ENCODE assay signal across 1 cellular context in genomic region chr16:85612191-85612800, GRCh38.
A peak's percentile ranks its signal among the peaks of the same experiment; 100 is the strongest.
TF ChIP-seq lines count a peak whose summit lies in the region.

No MANE protein-coding gene starts in this region.

TF ChIP-seq in HepG2, 621 proteins besides CTCF, POLR2A, EP300 and RAD21 (continued from another document and continues in another):
- no peak for TF ChIP-seq ZBTB49 (CRISPR knock-in tag; IDR thresholded peaks at IDR 0.05; ENCODE audit: borderline replicate concordance)
- TF ChIP-seq ZNF776 (CRISPR knock-in tag; IDR thresholded peaks at IDR 0.05) = no peak
- no peak for TF ChIP-seq ZNF350 (CRISPR knock-in tag; IDR thresholded peaks at IDR 0.05; ENCODE audit: borderline replicate concordance, low read depth)
- TF ChIP-seq PAX8 (CRISPR knock-in tag; IDR thresholded peaks at IDR 0.05; ENCODE audit: borderline replicate concordance) = 0 out of 2 replicates have a peak, but pooled peaks have one; percentile 2
- no peak for TF ChIP-seq SRSF9 (IDR thresholded peaks at IDR 0.05; ENCODE audit: borderline replicate concordance, insufficient read depth, low read depth, low read length, poor library complexity, severe bottlenecking)
- no peak for TF ChIP-seq SIX4 (CRISPR knock-in tag; IDR thresholded peaks at IDR 0.05)
- no peak for TF ChIP-seq ARID3A (IDR thresholded peaks at IDR 0.05; ENCODE audit: low read depth, low read length)
- TF ChIP-seq SP4 (CRISPR knock-in tag; IDR thresholded peaks at IDR 0.05) = peak; percentile 26; the same call in 1 of the 2 replicates
- TF ChIP-seq, protein P1, sequence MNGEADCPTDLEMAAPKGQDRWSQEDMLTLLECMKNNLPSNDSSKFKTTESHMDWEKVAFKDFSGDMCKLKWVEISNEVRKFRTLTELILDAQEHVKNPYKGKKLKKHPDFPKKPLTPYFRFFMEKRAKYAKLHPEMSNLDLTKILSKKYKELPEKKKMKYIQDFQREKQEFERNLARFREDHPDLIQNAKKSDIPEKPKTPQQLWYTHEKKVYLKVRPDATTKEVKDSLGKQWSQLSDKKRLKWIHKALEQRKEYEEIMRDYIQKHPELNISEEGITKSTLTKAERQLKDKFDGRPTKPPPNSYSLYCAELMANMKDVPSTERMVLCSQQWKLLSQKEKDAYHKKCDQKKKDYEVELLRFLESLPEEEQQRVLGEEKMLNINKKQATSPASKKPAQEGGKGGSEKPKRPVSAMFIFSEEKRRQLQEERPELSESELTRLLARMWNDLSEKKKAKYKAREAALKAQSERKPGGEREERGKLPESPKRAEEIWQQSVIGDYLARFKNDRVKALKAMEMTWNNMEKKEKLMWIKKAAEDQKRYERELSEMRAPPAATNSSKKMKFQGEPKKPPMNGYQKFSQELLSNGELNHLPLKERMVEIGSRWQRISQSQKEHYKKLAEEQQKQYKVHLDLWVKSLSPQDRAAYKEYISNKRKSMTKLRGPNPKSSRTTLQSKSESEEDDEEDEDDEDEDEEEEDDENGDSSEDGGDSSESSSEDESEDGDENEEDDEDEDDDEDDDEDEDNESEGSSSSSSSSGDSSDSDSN (CRISPR knock-in tag; IDR thresholded peaks at IDR 0.05) = no peak
- no peak for TF ChIP-seq ARNTL (CRISPR knock-in tag; IDR thresholded peaks at IDR 0.05)
- TF ChIP-seq SMARCE1 (IDR thresholded peaks at IDR 0.05; ENCODE audit: borderline replicate concordance) = no peak
- TF ChIP-seq, protein P2, sequence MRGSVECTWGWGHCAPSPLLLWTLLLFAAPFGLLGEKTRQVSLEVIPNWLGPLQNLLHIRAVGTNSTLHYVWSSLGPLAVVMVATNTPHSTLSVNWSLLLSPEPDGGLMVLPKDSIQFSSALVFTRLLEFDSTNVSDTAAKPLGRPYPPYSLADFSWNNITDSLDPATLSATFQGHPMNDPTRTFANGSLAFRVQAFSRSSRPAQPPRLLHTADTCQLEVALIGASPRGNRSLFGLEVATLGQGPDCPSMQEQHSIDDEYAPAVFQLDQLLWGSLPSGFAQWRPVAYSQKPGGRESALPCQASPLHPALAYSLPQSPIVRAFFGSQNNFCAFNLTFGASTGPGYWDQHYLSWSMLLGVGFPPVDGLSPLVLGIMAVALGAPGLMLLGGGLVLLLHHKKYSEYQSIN (CRISPR knock-in tag; IDR thresholded peaks at IDR 0.05; ENCODE audit: borderline replicate concordance) = no peak
- no peak for TF ChIP-seq SMYD3 (CRISPR knock-in tag; IDR thresholded peaks at IDR 0.05)
- no peak for TF ChIP-seq TBP (CRISPR knock-in tag; IDR thresholded peaks at IDR 0.05)
- TF ChIP-seq, protein P3, sequence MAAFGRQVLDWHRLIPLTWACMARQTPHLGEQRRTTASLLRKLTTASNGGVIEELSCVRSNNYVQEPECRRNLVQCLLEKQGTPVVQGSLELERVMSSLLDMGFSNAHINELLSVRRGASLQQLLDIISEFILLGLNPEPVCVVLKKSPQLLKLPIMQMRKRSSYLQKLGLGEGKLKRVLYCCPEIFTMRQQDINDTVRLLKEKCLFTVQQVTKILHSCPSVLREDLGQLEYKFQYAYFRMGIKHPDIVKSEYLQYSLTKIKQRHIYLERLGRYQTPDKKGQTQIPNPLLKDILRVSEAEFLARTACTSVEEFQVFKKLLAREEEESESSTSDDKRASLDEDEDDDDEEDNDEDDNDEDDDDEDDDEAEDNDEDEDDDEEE (CRISPR knock-in tag; IDR thresholded peaks at IDR 0.05) = no peak
- TF ChIP-seq NR2F2 (IDR thresholded peaks at IDR 0.05; ENCODE audit: borderline replicate concordance, low read depth) = no peak; the same call in 1 of the 2 replicates
- TF ChIP-seq PPARG (CRISPR knock-in tag; conservative IDR thresholded peaks at IDR 0.05) = no peak
- TF ChIP-seq HNRNPL (IDR thresholded peaks at IDR 0.05; ENCODE audit: low read depth, low read length) = 0 out of 2 replicates have a peak, but pooled peaks have one; percentile 51
- TF ChIP-seq POLR2AphosphoS5 (IDR thresholded peaks at IDR 0.05; ENCODE audit: low read depth, low read length) = peak; percentile 54
- no peak for TF ChIP-seq BORCS8-MEF2B (CRISPR knock-in tag; IDR thresholded peaks at IDR 0.05)
- no peak for TF ChIP-seq ZNF24 (IDR thresholded peaks at IDR 0.05)
- no peak for TF ChIP-seq ETV5 (CRISPR knock-in tag; IDR thresholded peaks at IDR 0.05; ENCODE audit: borderline replicate concordance)
- no peak for TF ChIP-seq ZNF256 (CRISPR knock-in tag; conservative IDR thresholded peaks at IDR 0.05)
- no peak for TF ChIP-seq ZBTB37 (CRISPR knock-in tag; IDR thresholded peaks at IDR 0.05)
- no peak for TF ChIP-seq ZNF879 (CRISPR knock-in tag; IDR thresholded peaks at IDR 0.05)
- no peak for TF ChIP-seq ZNF678 (CRISPR knock-in tag; IDR thresholded peaks at IDR 0.05)
- no peak for TF ChIP-seq RBM22 (optimal IDR thresholded peaks at IDR 0.05; ENCODE audit: low read length)
- TF ChIP-seq PRDM10 (CRISPR knock-in tag; IDR thresholded peaks at IDR 0.05; ENCODE audit: low read depth) = peak; percentile 36; the same call in 1 of the 2 replicates
- TF ChIP-seq, protein P4, sequence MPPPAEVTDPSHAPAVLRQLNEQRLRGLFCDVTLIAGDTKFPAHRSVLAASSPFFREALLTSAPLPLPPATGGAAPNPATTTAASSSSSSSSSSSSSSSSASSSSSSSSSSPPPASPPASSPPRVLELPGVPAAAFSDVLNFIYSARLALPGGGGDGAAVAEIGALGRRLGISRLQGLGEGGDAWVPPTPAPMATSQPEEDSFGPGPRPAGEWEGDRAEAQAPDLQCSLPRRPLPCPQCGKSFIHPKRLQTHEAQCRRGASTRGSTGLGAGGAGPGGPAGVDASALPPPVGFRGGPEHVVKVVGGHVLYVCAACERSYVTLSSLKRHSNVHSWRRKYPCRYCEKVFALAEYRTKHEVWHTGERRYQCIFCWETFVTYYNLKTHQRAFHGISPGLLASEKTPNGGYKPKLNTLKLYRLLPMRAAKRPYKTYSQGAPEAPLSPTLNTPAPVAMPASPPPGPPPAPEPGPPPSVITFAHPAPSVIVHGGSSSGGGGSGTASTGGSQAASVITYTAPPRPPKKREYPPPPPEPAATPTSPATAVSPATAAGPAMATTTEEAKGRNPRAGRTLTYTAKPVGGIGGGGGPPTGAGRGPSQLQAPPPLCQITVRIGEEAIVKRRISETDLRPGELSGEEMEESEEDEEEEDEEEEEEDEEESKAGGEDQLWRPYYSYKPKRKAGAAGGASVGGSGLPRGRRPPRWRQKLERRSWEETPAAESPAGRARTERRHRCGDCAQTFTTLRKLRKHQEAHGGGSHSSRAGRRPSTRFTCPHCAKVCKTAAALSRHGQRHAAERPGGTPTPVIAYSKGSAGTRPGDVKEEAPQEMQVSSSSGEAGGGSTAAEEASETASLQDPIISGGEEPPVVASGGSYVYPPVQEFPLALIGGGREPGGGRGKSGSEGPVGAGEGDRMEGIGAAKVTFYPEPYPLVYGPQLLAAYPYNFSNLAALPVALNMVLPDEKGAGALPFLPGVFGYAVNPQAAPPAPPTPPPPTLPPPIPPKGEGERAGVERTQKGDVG (CRISPR knock-in tag; IDR thresholded peaks at IDR 0.05; ENCODE audit: borderline replicate concordance) = no peak
- no peak for TF ChIP-seq ZFP91 (CRISPR knock-in tag; IDR thresholded peaks at IDR 0.05; ENCODE audit: borderline replicate concordance)
- no peak for TF ChIP-seq PTBP1 (IDR thresholded peaks at IDR 0.05; ENCODE audit: low read depth, low read length, poor library complexity, severe bottlenecking)
- TF ChIP-seq ZFX (CRISPR knock-in tag; IDR thresholded peaks at IDR 0.05; ENCODE audit: low read depth) = no peak
- TF ChIP-seq SOX13 (IDR thresholded peaks at IDR 0.05) = no peak
- TF ChIP-seq SOX13 (CRISPR knock-in tag; conservative IDR thresholded peaks at IDR 0.05 in 1 of 2, IDR thresholded peaks at IDR 0.05 in 1 of 2) = no peak
- peak; percentile 8; the same call in 1 of the 2 replicates for TF ChIP-seq E2F1 (CRISPR knock-in tag; IDR thresholded peaks at IDR 0.05)
- TF ChIP-seq ZNF660 (CRISPR knock-in tag; IDR thresholded peaks at IDR 0.05; ENCODE audit: borderline replicate concordance, low read depth) = no peak
- TF ChIP-seq PCBP1 (IDR thresholded peaks at IDR 0.05; ENCODE audit: borderline replicate concordance, low read depth, low read length) = peak; percentile 87
- TF ChIP-seq ZNF180 (CRISPR knock-in tag; IDR thresholded peaks at IDR 0.05; ENCODE audit: borderline replicate concordance, low read depth) = no peak
- no peak for TF ChIP-seq SMAD3 (CRISPR knock-in tag; IDR thresholded peaks at IDR 0.05)
